ENCODE assay signal across 1 cellular context in the genomic region with DNA sequence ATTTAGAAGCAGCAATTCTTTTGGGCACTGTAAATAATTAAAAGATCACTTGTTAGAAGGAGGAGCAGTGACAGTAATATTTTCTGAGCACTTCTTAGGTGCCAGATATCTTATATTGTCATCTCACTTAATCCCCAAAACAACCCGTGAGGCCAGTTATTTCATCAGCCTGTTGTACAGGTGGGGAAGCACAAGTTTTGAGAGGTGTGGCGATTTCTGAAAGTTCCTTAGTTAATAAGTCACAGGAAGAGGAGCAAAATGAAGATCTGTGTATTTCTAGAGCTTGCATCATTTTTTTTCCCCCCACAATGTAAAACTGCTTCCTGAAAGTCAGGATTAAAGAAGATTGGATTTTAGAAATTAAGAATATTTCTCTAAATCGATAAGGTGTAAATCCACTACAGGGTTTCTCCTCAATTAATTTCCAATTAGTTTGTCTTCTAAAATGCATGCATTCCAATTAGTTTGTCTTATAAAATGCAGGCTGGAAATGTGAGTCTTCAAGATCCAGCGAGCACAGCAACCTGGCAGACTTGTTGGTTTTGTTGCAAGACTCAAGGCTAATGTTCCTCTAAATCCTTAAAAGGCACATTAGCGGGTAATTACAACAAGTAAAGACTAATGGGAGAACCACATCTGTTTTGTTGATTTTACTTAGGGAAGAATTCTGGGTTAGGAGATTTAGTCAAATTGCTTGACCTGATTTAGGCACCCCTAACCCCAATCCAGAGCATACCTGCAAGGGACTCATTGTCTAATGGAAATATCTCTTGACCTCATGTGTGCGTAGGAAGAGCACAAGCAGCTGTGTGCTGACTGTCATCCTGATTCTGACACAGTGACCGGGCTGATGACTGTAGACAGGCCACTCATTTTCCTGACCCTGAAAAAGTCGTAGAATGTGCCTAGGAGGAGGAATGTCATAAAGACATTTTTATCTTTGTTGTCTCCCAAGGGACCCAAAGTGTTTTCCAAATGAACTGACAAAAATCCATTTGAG.
TF ChIP-seq lines count a peak whose summit lies in the region.

No MANE protein-coding gene starts in this region.

TF ChIP-seq in HepG2, 621 proteins besides CTCF, POLR2A, EP300 and RAD21 (continued from another document and continues in another):
- TF ChIP-seq, protein P1, sequence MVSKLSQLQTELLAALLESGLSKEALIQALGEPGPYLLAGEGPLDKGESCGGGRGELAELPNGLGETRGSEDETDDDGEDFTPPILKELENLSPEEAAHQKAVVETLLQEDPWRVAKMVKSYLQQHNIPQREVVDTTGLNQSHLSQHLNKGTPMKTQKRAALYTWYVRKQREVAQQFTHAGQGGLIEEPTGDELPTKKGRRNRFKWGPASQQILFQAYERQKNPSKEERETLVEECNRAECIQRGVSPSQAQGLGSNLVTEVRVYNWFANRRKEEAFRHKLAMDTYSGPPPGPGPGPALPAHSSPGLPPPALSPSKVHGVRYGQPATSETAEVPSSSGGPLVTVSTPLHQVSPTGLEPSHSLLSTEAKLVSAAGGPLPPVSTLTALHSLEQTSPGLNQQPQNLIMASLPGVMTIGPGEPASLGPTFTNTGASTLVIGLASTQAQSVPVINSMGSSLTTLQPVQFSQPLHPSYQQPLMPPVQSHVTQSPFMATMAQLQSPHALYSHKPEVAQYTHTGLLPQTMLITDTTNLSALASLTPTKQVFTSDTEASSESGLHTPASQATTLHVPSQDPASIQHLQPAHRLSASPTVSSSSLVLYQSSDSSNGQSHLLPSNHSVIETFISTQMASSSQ (IDR thresholded peaks at IDR 0.05; ENCODE audit: low read depth), result peak; percentile 63; the same call in 1 of the 2 replicates
- TF ChIP-seq, protein P1 (CRISPR knock-in tag; IDR thresholded peaks at IDR 0.05; ENCODE audit: borderline replicate concordance), result no peak
- TF ChIP-seq ZNF180 (CRISPR knock-in tag; IDR thresholded peaks at IDR 0.05; ENCODE audit: borderline replicate concordance, low read depth) (no peak), ZNF280D (CRISPR knock-in tag; IDR thresholded peaks at IDR 0.05) (0 out of 2 replicates have a peak, but pooled peaks have one; percentile 62), CBX2 (IDR thresholded peaks at IDR 0.05; ENCODE audit: low read depth, low read length) (no peak), CBX2 (CRISPR knock-in tag; IDR thresholded peaks at IDR 0.05; ENCODE audit: low read depth) (no peak), ZHX2 (IDR thresholded peaks at IDR 0.05; ENCODE audit: low read depth) (no peak), ZHX2 (CRISPR knock-in tag; IDR thresholded peaks at IDR 0.05; ENCODE audit: borderline replicate concordance) (no peak), ZNF570 (CRISPR knock-in tag; IDR thresholded peaks at IDR 0.05; ENCODE audit: borderline replicate concordance) (no peak), MTA1 (CRISPR knock-in tag; IDR thresholded peaks at IDR 0.05; ENCODE audit: borderline replicate concordance) (no peak), PAXIP1 (CRISPR knock-in tag; conservative IDR thresholded peaks at IDR 0.05) (no peak), ESRRA (CRISPR knock-in tag; IDR thresholded peaks at IDR 0.05; ENCODE audit: low read depth) (no peak)
- TF ChIP-seq, protein P2, sequence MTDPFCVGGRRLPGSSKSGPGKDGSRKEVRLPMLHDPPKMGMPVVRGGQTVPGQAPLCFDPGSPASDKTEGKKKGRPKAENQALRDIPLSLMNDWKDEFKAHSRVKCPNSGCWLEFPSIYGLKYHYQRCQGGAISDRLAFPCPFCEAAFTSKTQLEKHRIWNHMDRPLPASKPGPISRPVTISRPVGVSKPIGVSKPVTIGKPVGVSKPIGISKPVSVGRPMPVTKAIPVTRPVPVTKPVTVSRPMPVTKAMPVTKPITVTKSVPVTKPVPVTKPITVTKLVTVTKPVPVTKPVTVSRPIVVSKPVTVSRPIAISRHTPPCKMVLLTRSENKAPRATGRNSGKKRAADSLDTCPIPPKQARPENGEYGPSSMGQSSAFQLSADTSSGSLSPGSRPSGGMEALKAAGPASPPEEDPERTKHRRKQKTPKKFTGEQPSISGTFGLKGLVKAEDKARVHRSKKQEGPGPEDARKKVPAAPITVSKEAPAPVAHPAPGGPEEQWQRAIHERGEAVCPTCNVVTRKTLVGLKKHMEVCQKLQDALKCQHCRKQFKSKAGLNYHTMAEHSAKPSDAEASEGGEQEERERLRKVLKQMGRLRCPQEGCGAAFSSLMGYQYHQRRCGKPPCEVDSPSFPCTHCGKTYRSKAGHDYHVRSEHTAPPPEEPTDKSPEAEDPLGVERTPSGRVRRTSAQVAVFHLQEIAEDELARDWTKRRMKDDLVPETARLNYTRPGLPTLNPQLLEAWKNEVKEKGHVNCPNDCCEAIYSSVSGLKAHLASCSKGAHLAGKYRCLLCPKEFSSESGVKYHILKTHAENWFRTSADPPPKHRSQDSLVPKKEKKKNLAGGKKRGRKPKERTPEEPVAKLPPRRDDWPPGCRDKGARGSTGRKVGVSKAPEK (CRISPR knock-in tag; IDR thresholded peaks at IDR 0.05; ENCODE audit: borderline replicate concordance), result no peak
- TF ChIP-seq, protein P3, sequence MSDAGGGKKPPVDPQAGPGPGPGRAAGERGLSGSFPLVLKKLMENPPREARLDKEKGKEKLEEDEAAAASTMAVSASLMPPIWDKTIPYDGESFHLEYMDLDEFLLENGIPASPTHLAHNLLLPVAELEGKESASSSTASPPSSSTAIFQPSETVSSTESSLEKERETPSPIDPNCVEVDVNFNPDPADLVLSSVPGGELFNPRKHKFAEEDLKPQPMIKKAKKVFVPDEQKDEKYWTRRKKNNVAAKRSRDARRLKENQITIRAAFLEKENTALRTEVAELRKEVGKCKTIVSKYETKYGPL (CRISPR knock-in tag; IDR thresholded peaks at IDR 0.05), result no peak
- TF ChIP-seq, protein P4, sequence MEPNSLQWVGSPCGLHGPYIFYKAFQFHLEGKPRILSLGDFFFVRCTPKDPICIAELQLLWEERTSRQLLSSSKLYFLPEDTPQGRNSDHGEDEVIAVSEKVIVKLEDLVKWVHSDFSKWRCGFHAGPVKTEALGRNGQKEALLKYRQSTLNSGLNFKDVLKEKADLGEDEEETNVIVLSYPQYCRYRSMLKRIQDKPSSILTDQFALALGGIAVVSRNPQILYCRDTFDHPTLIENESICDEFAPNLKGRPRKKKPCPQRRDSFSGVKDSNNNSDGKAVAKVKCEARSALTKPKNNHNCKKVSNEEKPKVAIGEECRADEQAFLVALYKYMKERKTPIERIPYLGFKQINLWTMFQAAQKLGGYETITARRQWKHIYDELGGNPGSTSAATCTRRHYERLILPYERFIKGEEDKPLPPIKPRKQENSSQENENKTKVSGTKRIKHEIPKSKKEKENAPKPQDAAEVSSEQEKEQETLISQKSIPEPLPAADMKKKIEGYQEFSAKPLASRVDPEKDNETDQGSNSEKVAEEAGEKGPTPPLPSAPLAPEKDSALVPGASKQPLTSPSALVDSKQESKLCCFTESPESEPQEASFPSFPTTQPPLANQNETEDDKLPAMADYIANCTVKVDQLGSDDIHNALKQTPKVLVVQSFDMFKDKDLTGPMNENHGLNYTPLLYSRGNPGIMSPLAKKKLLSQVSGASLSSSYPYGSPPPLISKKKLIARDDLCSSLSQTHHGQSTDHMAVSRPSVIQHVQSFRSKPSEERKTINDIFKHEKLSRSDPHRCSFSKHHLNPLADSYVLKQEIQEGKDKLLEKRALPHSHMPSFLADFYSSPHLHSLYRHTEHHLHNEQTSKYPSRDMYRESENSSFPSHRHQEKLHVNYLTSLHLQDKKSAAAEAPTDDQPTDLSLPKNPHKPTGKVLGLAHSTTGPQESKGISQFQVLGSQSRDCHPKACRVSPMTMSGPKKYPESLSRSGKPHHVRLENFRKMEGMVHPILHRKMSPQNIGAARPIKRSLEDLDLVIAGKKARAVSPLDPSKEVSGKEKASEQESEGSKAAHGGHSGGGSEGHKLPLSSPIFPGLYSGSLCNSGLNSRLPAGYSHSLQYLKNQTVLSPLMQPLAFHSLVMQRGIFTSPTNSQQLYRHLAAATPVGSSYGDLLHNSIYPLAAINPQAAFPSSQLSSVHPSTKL (CRISPR knock-in tag; IDR thresholded peaks at IDR 0.05), result peak; percentile 60
